25 cellular contexts compared by ENCODE assay signal in the genomic region with DNA sequence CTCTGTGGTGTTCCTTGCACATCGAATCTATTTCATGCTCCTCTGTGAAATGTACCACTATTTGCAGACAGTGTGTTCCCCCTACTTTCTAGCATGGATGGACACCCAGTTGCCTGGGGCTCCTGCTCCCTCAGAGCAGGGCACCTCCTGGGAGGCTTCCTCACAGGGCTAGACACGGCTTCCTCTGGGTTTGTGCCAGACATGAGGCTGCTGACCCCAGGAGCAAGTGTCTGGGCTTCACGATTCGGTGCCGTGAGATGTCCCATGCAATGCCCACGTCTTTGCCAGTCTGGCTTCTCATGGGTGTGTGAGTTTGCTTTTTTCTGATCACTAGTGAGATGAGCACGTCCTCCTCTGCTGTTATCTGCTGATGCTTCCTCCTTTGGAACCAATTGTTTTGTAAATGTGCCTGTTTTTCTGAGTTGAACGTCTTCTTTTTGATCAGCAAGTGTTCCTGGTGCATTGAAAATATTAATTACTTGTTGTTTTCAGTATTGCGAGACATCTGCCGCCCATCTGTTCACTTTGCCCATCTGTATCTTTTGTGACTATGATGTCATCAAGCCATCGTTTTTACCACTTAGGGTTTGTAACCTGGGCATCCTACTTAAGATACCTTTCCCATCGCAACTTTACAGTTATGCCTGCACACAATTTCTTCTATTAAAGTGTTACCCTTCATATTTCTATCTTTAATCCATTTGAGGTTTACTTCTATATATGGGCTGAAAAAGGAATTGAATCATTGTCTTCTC.
"Had no signal": no experiment of that assay in that cellular context is flagged by ENCODE, and none has a peak within 500 bp of the region (broad histone marks: within the 10 kb centered on the region; RNA-seq: fewer than 3 reads in every experiment).

No MANE protein-coding gene starts in this region.

- H3K4me3 ChIP-seq: adrenal gland, ascending aorta, esophagus muscularis mucosa, heart right ventricle, left lung, lung, neural progenitor cell, right lobe of liver, testis, transverse colon had no signal

- DNase-seq: activated CD4-positive, alpha-beta T cell treated with anti-CD3 and anti-CD28 coated beads for 48 hours; activated CD4-positive, alpha-beta T cell treated with anti-CD3 and anti-CD28 coated beads, Interleukin-2, amount 50 U/mL, for 48 hours; activated CD8-positive, alpha-beta memory T cell treated with anti-CD3 and anti-CD28 coated beads for 24 hours; activated effector memory CD4-positive, alpha-beta T cell treated with Interleukin-2 at 50 U/mL for 16 hours; activated naive CD4-positive, alpha-beta T cell treated with anti-CD3 and anti-CD28 coated beads for 36 hours; activated naive CD8-positive, alpha-beta T cell treated with anti-CD3 and anti-CD28 coated beads for 36 hours; adrenal gland; brain microvascular endothelial cell; foreskin keratinocyte; heart right ventricle; left lung; mesendoderm; natural killer cell; posterior cingulate gyrus; stimulated activated CD4-positive, alpha-beta T cell treated with anti-CD3 and anti-CD28 coated beads, Interleukin-2, amount 100 ng/mL, for 48 hours; stimulated activated naive CD8-positive, alpha-beta T cell treated with anti-CD3 and anti-CD28 coated beads, Interleukin-15, Interleukin-2, amounts not matched to agents 100 U/mL and 50 U/mL, for 24 hours; testis; transverse colon had no signal

- H3K9me3 Mint-ChIP-seq: activated naive CD4-positive, alpha-beta T cell treated with anti-CD3 and anti-CD28 coated beads for 36 hours; activated naive CD8-positive, alpha-beta T cell treated with anti-CD3 and anti-CD28 coated beads for 36 hours; natural killer cell; neural progenitor cell had no signal

- FAIRE-seq: TTC549 had no signal

- ATAC-seq: foreskin keratinocyte; heart right ventricle; left lung; natural killer cell; right lobe of liver; stimulated activated naive CD8-positive, alpha-beta T cell treated with anti-CD3 and anti-CD28 coated beads, Interleukin-15, Interleukin-2, amounts not matched to agents 100 U/mL and 50 U/mL, for 24 hours had no signal

- H3K27ac ChIP-seq: adrenal gland, ascending aorta, brain microvascular endothelial cell, esophagus muscularis mucosa, foreskin keratinocyte, heart right ventricle, left lung, neural progenitor cell, right lobe of liver, testis, transverse colon, VCaP had no signal

- H3K4me2 ChIP-seq: neural progenitor cell had no signal

- H3K4me1 ChIP-seq: adrenal gland, ascending aorta, esophagus muscularis mucosa, foreskin keratinocyte, heart right ventricle, left lung, right lobe of liver, testis had no signal

- H3K4me1 Mint-ChIP-seq: activated naive CD8-positive, alpha-beta T cell treated with anti-CD3 and anti-CD28 coated beads for 36 hours; natural killer cell had no signal

- H3K36me3 ChIP-seq: adrenal gland, ascending aorta, brain microvascular endothelial cell, esophagus muscularis mucosa, heart right ventricle, left lung, neural progenitor cell, right lobe of liver, transverse colon had no signal

- H3K27me3 ChIP-seq: adrenal gland, ascending aorta, brain microvascular endothelial cell, foreskin keratinocyte, left lung, neural progenitor cell, right lobe of liver, testis had no signal

- H3K9me3 ChIP-seq: adrenal gland, ascending aorta, esophagus muscularis mucosa, heart right ventricle, right lobe of liver, testis, transverse colon had no signal

- H3K27ac Mint-ChIP-seq: activated naive CD4-positive, alpha-beta T cell treated with anti-CD3 and anti-CD28 coated beads for 36 hours; activated naive CD8-positive, alpha-beta T cell treated with anti-CD3 and anti-CD28 coated beads for 36 hours; natural killer cell; neural progenitor cell had no signal

- H2AFZ ChIP-seq: neural progenitor cell had no signal

- H3K4me3 Mint-ChIP-seq: activated naive CD4-positive, alpha-beta T cell treated with anti-CD3 and anti-CD28 coated beads for 36 hours; activated naive CD8-positive, alpha-beta T cell treated with anti-CD3 and anti-CD28 coated beads for 36 hours; natural killer cell; neural progenitor cell had no signal

- H3K36me3 Mint-ChIP-seq: activated naive CD8-positive, alpha-beta T cell treated with anti-CD3 and anti-CD28 coated beads for 36 hours; natural killer cell; neural progenitor cell had no signal

- H3K9ac ChIP-seq: neural progenitor cell had no signal
